13 cellular contexts compared by ENCODE assay signal in genomic region chr3:128735287-128735686, GRCh38. TPM values are rescaled to one million over a fixed set of nuclear protein-coding genes. Genes with fewer than 3 reads are reported as not detected.
A peak's percentile ranks its signal among the peaks of the same experiment; 100 is the strongest.
DNase-seq lines count a peak whose midpoint lies in the region; ATAC-seq and TF ChIP-seq lines count a peak whose summit lies in the region.
"Had no signal": no experiment of that assay in that cellular context is flagged by ENCODE, and none has a peak within 500 bp of the region (broad histone marks: within the 10 kb centered on the region; RNA-seq: fewer than 3 reads in every experiment).

No MANE protein-coding gene starts in this region.

- H3K4me3 ChIP-seq in LNCaP clone FGC (ENCODE audit: low read depth, low read length), result 0 out of 2 replicates have a peak overlapping the region, but pooled peaks have one; percentile 1
- H3K4me3 ChIP-seq: A549 had no signal

- DNase-seq in T-helper 2 cell treated with Interferon-gamma antibody and Interleukin-4, amounts not matched to agents 5 μg/mL and 100 μg/mL, for 36 hours (ENCODE audit: low spot score), result no peak
- DNase-seq in T-helper 2 cell, result no peak
- DNase-seq in LNCaP clone FGC (ENCODE audit: low read depth), result no peak
- no peak for DNase-seq in central memory CD8-positive, alpha-beta T cell (ENCODE audit: low spot score in 2 of 2)
- DNase-seq in progenitor cell of endocrine pancreas (ENCODE audit: low spot score, unreplicated experiment), result no peak
- DNase-seq in NCI-H187 (lab: John Stamatoyannopoulos, UW), result no peak
- DNase-seq in DMS153 treated with DMSO at 0.1 percent for 48 hours (lab: John Stamatoyannopoulos, UW; ENCODE audit: unreplicated experiment), result no peak
- DNase-seq: Calu3, kidney, NCI-H774, posterior cingulate gyrus had no signal

- H3K4me3 Mint-ChIP-seq in T-helper 2 cell treated with Interferon-gamma antibody and Interleukin-4, amounts not matched to agents 5 μg/mL and 100 μg/mL, for 36 hours, result no peak overlapping the region
- H3K4me3 Mint-ChIP-seq in central memory CD8-positive, alpha-beta T cell, result peak overlapping the region; percentile 12
- H3K4me3 Mint-ChIP-seq in progenitor cell of endocrine pancreas (ENCODE audit: low read depth), result no peak overlapping the region

- H3K27me3 Mint-ChIP-seq in T-helper 2 cell treated with Interferon-gamma antibody and Interleukin-4, amounts not matched to agents 5 μg/mL and 100 μg/mL, for 36 hours (ENCODE audit: low read depth), result no peaks in the 10 kb centered on the region
- H3K27me3 Mint-ChIP-seq in central memory CD8-positive, alpha-beta T cell, result no peaks in the 10 kb centered on the region
- H3K27me3 Mint-ChIP-seq in progenitor cell of endocrine pancreas, result no peaks in the 10 kb centered on the region

- H3K9me3 Mint-ChIP-seq in T-helper 2 cell treated with Interferon-gamma antibody and Interleukin-4, amounts not matched to agents 5 μg/mL and 100 μg/mL, for 36 hours, result no peaks in the 10 kb centered on the region
- H3K9me3 Mint-ChIP-seq in central memory CD8-positive, alpha-beta T cell, result no peaks in the 10 kb centered on the region
- H3K9me3 Mint-ChIP-seq in progenitor cell of endocrine pancreas (ENCODE audit: low read depth), result no peaks in the 10 kb centered on the region

- peaks cover 42% of the 10 kb centered on the region for H3K4me1 Mint-ChIP-seq in T-helper 2 cell treated with Interferon-gamma antibody and Interleukin-4, amounts not matched to agents 5 μg/mL and 100 μg/mL, for 36 hours (ENCODE audit: low read depth)
- H3K4me1 Mint-ChIP-seq in central memory CD8-positive, alpha-beta T cell, result peaks cover 66% of the 10 kb centered on the region
- H3K4me1 Mint-ChIP-seq in progenitor cell of endocrine pancreas (ENCODE audit: low read depth), result peaks cover 32% of the 10 kb centered on the region

- TF ChIP-seq CTCF in LNCaP clone FGC (IDR thresholded peaks at IDR 0.05; ENCODE audit: control insufficient read depth, extremely low read depth, insufficient read depth) (no peak), progenitor cell of endocrine pancreas (IDR thresholded peaks at IDR 0.05; ENCODE audit: unreplicated experiment) (no peak)

- no peak for ATAC-seq in central memory CD8-positive, alpha-beta T cell (replicated peaks; ENCODE audit: extremely low read depth, poor library complexity, severe bottlenecking)
- no peak for ATAC-seq in HG03095 (IDR thresholded peaks at IDR 0.05; ENCODE audit: unreplicated experiment)
- ATAC-seq: A549 had no signal

- peak overlapping the region; percentile 7 for H3K27ac Mint-ChIP-seq in T-helper 2 cell treated with Interferon-gamma antibody and Interleukin-4, amounts not matched to agents 5 μg/mL and 100 μg/mL, for 36 hours
- H3K27ac Mint-ChIP-seq in central memory CD8-positive, alpha-beta T cell (ENCODE audit: low read depth), result peak overlapping the region; percentile 75
- H3K27ac Mint-ChIP-seq in progenitor cell of endocrine pancreas, result peak overlapping the region; percentile 2

- peaks cover 34% of the 10 kb centered on the region for H3K36me3 Mint-ChIP-seq in T-helper 2 cell treated with Interferon-gamma antibody and Interleukin-4, amounts not matched to agents 5 μg/mL and 100 μg/mL, for 36 hours (ENCODE audit: low read depth)
- H3K36me3 Mint-ChIP-seq in central memory CD8-positive, alpha-beta T cell (ENCODE audit: insufficient read depth), result peaks cover 14% of the 10 kb centered on the region
- peaks cover 5% of the 10 kb centered on the region for H3K36me3 Mint-ChIP-seq in progenitor cell of endocrine pancreas (ENCODE audit: insufficient read depth)

RNA-seq across cellular contexts. Expression of gene RAB7A, which starts 9.3 kb away (rescaled TPM):
- 130 and 141 TPM in 2 replicates for total RNA-seq in progenitor cell of endocrine pancreas

Comparison
In these comparisons a context has a peak if more than half of its experiments do, and no peak if none do; other contexts are left out.
1. H3K27ac Mint-ChIP-seq: peak in every context shown above with its lines; median percentile 75 in central memory CD8-positive, alpha-beta T cell; 7 in T-helper 2 cell treated with Interferon-gamma antibody and Interleukin-4, amounts not matched to agents 5 μg/mL and 100 μg/mL, for 36 hours; 2 in progenitor cell of endocrine pancreas.